Comparison of ENCODE assay signal across 10 cellular contexts in the genomic region with DNA sequence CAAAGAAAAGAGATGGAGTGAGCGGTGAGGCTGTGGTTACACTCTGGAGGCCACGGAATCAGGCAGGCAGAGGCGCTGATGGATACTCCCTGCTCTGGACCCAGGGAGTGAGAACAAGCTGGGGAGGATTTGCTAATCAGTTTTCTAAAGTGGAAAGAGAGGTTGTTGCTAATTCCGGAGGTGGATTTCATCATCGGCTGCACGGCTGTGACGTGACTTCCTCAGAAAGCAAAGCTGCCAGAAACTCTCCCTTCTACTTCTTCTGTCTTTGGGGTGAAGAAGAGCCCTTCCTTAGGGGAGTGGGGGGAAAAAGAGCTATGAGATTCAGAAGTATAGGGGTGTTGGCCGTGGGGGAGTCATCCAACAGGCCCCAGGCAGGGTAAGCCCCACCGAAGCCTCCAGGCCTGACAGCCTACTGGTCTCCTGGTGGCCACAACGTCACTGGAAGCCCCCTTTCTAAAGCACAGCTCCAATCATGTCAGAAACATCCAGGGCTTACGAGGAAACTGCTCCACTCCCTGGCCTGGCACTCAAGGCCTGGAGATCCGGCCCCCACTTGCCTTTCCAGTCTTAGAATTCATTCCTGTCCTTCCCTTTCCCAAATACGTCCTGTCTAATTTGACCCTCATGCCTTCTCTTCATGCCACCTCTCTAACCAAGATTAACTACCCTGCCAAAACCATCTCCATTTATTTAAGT.
DNase-seq lines count a peak whose midpoint lies in the region; ATAC-seq and TF ChIP-seq lines count a peak whose summit lies in the region.
"Had no signal": no experiment of that assay in that cellular context is flagged by ENCODE, and none has a peak within 500 bp of the region (broad histone marks: within the 10 kb centered on the region; RNA-seq: fewer than 3 reads in every experiment).

No MANE protein-coding gene starts in this region.

- peak in 1 of 2 donors; percentile 8 for DNase-seq in activated T-cell treated with anti-CD3 and anti-CD28 coated beads, Interleukin-2, amount 50 U/mL, for 72 hours
- no peak for DNase-seq in activated T-cell treated with anti-CD3 and anti-CD28 coated beads, Interleukin-2, amount 50 U/mL, for 1 hour
- DNase-seq in caudate nucleus (lab: John Stamatoyannopoulos, UW), result peak in 2 of 61 donors; percentile 12 to 26
- DNase-seq in mesenchymal stem cell, result peak; percentile 89
- peak in 1 of 2 donors; percentile 89 for DNase-seq in upper lobe of left lung
- DNase-seq in ecto neural progenitor cell (ENCODE audit: low spot score), result no peak
- no peak for DNase-seq in NCI-H82 (lab: John Stamatoyannopoulos, UW)
- DNase-seq: kidney glomerular epithelial cell had no signal

- peak overlapping the region; percentile 82 for H2BK15ac ChIP-seq in mesenchymal stem cell (ENCODE audit: low read depth, poor library complexity, severe bottlenecking)

- H3K36me3 ChIP-seq in mesenchymal stem cell (ENCODE audit: control insufficient read depth in 1 of 2, insufficient read depth in 2 of 2, low read depth in 1 of 2, low read length in 2 of 2) (peaks cover 0 to 12% of the 10 kb centered on the region in 2 experiments), upper lobe of left lung (no peaks in the 10 kb centered on the region)

- peaks cover 23% of the 10 kb centered on the region for H3K79me1 ChIP-seq in mesenchymal stem cell (replicated peaks; ENCODE audit: low read length, poor library complexity, severe bottlenecking)

- peaks cover 4 to 6% of the 10 kb centered on the region in 2 donors for H3K9me3 Mint-ChIP-seq in activated T-cell treated with anti-CD3 and anti-CD28 coated beads, Interleukin-2, amount 50 U/mL, for 72 hours

- 90% methylated on average over 9 of the region's 13 CpGs for WGBS in mesenchymal stem cell
- 35 to 57% methylated on average over 13 of the region's 13 CpGs for WGBS in upper lobe of left lung, 2 donors

- no peak overlapping the region for H3K23ac ChIP-seq in mesenchymal stem cell (ENCODE audit: low read length in 2 of 2)

- H3K4me3 ChIP-seq in mesenchymal stem cell (ENCODE audit: insufficient read depth in 1 of 2, low read depth in 1 of 2, low read length in 2 of 2), result no peak overlapping the region
- H3K4me3 ChIP-seq in upper lobe of left lung, result no peak overlapping the region

- peak overlapping the region; percentile 72 for H3K27ac Mint-ChIP-seq in activated T-cell treated with anti-CD3 and anti-CD28 coated beads, Interleukin-2, amount 50 U/mL, for 72 hours
- H3K27ac Mint-ChIP-seq: activated naive CD8-positive, alpha-beta T cell had no signal

- no peaks in the 10 kb centered on the region for H3K4me1 Mint-ChIP-seq in activated T-cell treated with anti-CD3 and anti-CD28 coated beads, Interleukin-2, amount 50 U/mL, for 72 hours (ENCODE audit: low read depth)

- no peak for TF ChIP-seq CTCF in upper lobe of left lung (IDR thresholded peaks at IDR 0.05)

- peak overlapping the region; percentile 78 for H4K8ac ChIP-seq in mesenchymal stem cell (ENCODE audit: low read length)

- no peak overlapping the region for H3K14ac ChIP-seq in mesenchymal stem cell (ENCODE audit: low read length in 2 of 2)

- TF ChIP-seq POLR2A in upper lobe of left lung (IDR thresholded peaks at IDR 0.05), result no peak

- peak; percentile 24 to 32 for ATAC-seq in activated T-cell treated with anti-CD3 and anti-CD28 coated beads, Interleukin-2, amount 50 U/mL, for 72 hours (replicated peaks in 1 of 2)
- ATAC-seq in upper lobe of left lung (ENCODE audit: low FRiP score in 2 of 2) (peak; percentile 77 to 84), GM19035 (IDR thresholded peaks at IDR 0.05; ENCODE audit: unreplicated experiment) (no peak)

- no peaks in the 10 kb centered on the region for H3K27me3 Mint-ChIP-seq in activated T-cell treated with anti-CD3 and anti-CD28 coated beads, Interleukin-2, amount 50 U/mL, for 72 hours (ENCODE audit: low read depth)
- H3K27me3 Mint-ChIP-seq: activated naive CD8-positive, alpha-beta T cell had no signal

- no peak overlapping the region for H2BK5ac ChIP-seq in mesenchymal stem cell (ENCODE audit: low read depth, low read length, poor library complexity, severe bottlenecking)

- H3K4me1 ChIP-seq in mesenchymal stem cell (ENCODE audit: control insufficient read depth, insufficient read depth, low read depth, low read length) (peaks cover 9% of the 10 kb centered on the region), upper lobe of left lung (peaks cover 30 to 52% (median 34%) of the 10 kb centered on the region in 4 donors)

- no peak overlapping the region for H3K4me2 ChIP-seq in mesenchymal stem cell (ENCODE audit: low read length, poor library complexity, severe bottlenecking)

- TF ChIP-seq EP300 in upper lobe of left lung (IDR thresholded peaks at IDR 0.05), result peak in 1 of 4 donors; percentile 62

- peak overlapping the region; percentile 2 to 57 for H3K4ac ChIP-seq in mesenchymal stem cell (ENCODE audit: low read depth in 1 of 2, low read length in 2 of 2)

- H2BK12ac ChIP-seq in mesenchymal stem cell (ENCODE audit: low read length in 2 of 2), result peak overlapping the region; percentile 49 to 82

- H3K9me3 ChIP-seq in mesenchymal stem cell (ENCODE audit: control insufficient read depth, low read length), result peaks cover 18% of the 10 kb centered on the region
- peaks cover 0 to 4% (median 0%) of the 10 kb centered on the region in 4 donors for H3K9me3 ChIP-seq in upper lobe of left lung

- peak overlapping the region; percentile 10 for H2AK5ac ChIP-seq in mesenchymal stem cell (ENCODE audit: low read length, severe bottlenecking)

- H3K27ac ChIP-seq in caudate nucleus (ENCODE audit: low read depth, low read length) (peak overlapping the region; percentile 55), mesenchymal stem cell (ENCODE audit: low read length, poor library complexity, severe bottlenecking) (no peak overlapping the region), upper lobe of left lung (peak overlapping the region; percentile 84 to 92 (median 87))

- no peak overlapping the region for H3K4me3 Mint-ChIP-seq in activated T-cell treated with anti-CD3 and anti-CD28 coated beads, Interleukin-2, amount 50 U/mL, for 72 hours
- H3K4me3 Mint-ChIP-seq: activated naive CD8-positive, alpha-beta T cell had no signal

- H2AFZ ChIP-seq in mesenchymal stem cell (ENCODE audit: low read depth, low read length), result no peak overlapping the region

- no peak overlapping the region for H2BK120ac ChIP-seq in mesenchymal stem cell (ENCODE audit: low read depth, low read length)

- H3K27me3 ChIP-seq in mesenchymal stem cell (ENCODE audit: control insufficient read depth in 1 of 2, insufficient read depth in 1 of 2, low read length in 2 of 2), result no peaks in the 10 kb centered on the region
- H3K27me3 ChIP-seq in upper lobe of left lung, result no peaks in the 10 kb centered on the region

- H4K91ac ChIP-seq in mesenchymal stem cell (ENCODE audit: low read length), result peak overlapping the region; percentile 84

- peak overlapping the region; percentile 9 for H3K9ac ChIP-seq in mesenchymal stem cell (ENCODE audit: low read length)

- H3K36me3 Mint-ChIP-seq in activated T-cell treated with anti-CD3 and anti-CD28 coated beads, Interleukin-2, amount 50 U/mL, for 72 hours (ENCODE audit: insufficient read depth in 2 of 2), result peaks cover 4 to 10% of the 10 kb centered on the region in 2 donors

- H3K18ac ChIP-seq in mesenchymal stem cell (ENCODE audit: low read depth in 1 of 2, low read length in 2 of 2), result peak overlapping the region; percentile 64 to 77
